8 cellular contexts compared by ENCODE assay signal in genomic region chr1:23567996-23568607, GRCh38. TPM values are rescaled to one million over a fixed set of nuclear protein-coding genes. Genes with fewer than 3 reads are reported as not detected.
A peak's percentile ranks its signal among the peaks of the same experiment; 100 is the strongest.
DNase-seq lines count a peak whose midpoint lies in the region; ATAC-seq and TF ChIP-seq lines count a peak whose summit lies in the region.

No MANE protein-coding gene starts in this region.

- no peaks in the 10 kb centered on the region for H3K9me3 Mint-ChIP-seq in activated naive CD4-positive, alpha-beta T cell treated with anti-CD3 and anti-CD28 coated beads, Interleukin-2, amount 10 ng/mL, durations not matched to agents 7 days and 5 days

- H3K4me1 ChIP-seq in duodenal mucosa (ENCODE audit: control insufficient read depth in 1 of 2, insufficient read depth in 2 of 2, low read length in 2 of 2) (peaks cover 15 to 16% of the 10 kb centered on the region in 2 donors), upper lobe of right lung (peaks cover 17% of the 10 kb centered on the region)

- peaks cover 19% of the 10 kb centered on the region for H3K4me1 Mint-ChIP-seq in activated naive CD4-positive, alpha-beta T cell treated with anti-CD3 and anti-CD28 coated beads, Interleukin-2, amount 10 ng/mL, durations not matched to agents 7 days and 5 days

- no peaks in the 10 kb centered on the region for H3K36me3 ChIP-seq in duodenal mucosa (ENCODE audit: control insufficient read depth in 1 of 2, insufficient read depth in 2 of 2, low read length in 2 of 2)
- H3K36me3 ChIP-seq in upper lobe of right lung = no peaks in the 10 kb centered on the region

- H3K27ac Mint-ChIP-seq in activated naive CD4-positive, alpha-beta T cell treated with anti-CD3 and anti-CD28 coated beads, Interleukin-2, amount 10 ng/mL, durations not matched to agents 7 days and 5 days = no peak overlapping the region

- H3K4me3 ChIP-seq in duodenal mucosa (ENCODE audit: low read depth in 1 of 2, low read length in 2 of 2) (peak overlapping the region; percentile 54 to 61), upper lobe of right lung (peak overlapping the region; percentile 56)

- CTCF ChIA-PET in activated naive CD4-positive, alpha-beta T cell treated with anti-CD3 and anti-CD28 coated beads, Interleukin-2, amount 10 ng/mL, durations not matched to agents 7 days and 5 days (lab: Charles Lee) = interaction anchor here (1.0 kb wide), 1 partner anchor 17 kb away, joined by 3 read pairs; no protein-coding TSS in a partner anchor

- peak; percentile 27 for DNase-seq in activated naive CD4-positive, alpha-beta T cell treated with anti-CD3 and anti-CD28 coated beads, Interleukin-2, amount 10 ng/mL, durations not matched to agents 7 days and 5 days
- DNase-seq in activated naive CD4-positive, alpha-beta T cell treated with Interleukin-2 at 50 U/mL for 16 hours = no peak
- DNase-seq in midbrain (lab: John Stamatoyannopoulos, UW) = peak; percentile 62
- DNase-seq in upper lobe of right lung = no peak
- DNase-seq in DMS114 treated with DMSO at 0.1 percent for 48 hours (lab: John Stamatoyannopoulos, UW; ENCODE audit: unreplicated experiment) = no peak
- no peak for DNase-seq in hepatic stellate cell (ENCODE audit: low spot score)

- no peak overlapping the region for H3K27ac ChIP-seq in duodenal mucosa (ENCODE audit: low read depth, low read length)
- H3K27ac ChIP-seq in upper lobe of right lung = peak overlapping the region; percentile 87

- peaks cover 96% of the 10 kb centered on the region for H3K27me3 Mint-ChIP-seq in activated naive CD4-positive, alpha-beta T cell treated with anti-CD3 and anti-CD28 coated beads, Interleukin-2, amount 10 ng/mL, durations not matched to agents 7 days and 5 days

- H3K9ac ChIP-seq in duodenal mucosa (ENCODE audit: low read depth in 1 of 2, low read length in 2 of 2) = no peak overlapping the region

- intact Hi-C loops in upper lobe of right lung (cut with DNase I) = no loop called here

- peaks cover 2% of the 10 kb centered on the region for H3K36me3 Mint-ChIP-seq in activated naive CD4-positive, alpha-beta T cell treated with anti-CD3 and anti-CD28 coated beads, Interleukin-2, amount 10 ng/mL, durations not matched to agents 7 days and 5 days

- no peaks in the 10 kb centered on the region for H3K9me3 ChIP-seq in duodenal mucosa (ENCODE audit: control insufficient read depth in 1 of 2, low read length in 2 of 2)
- H3K9me3 ChIP-seq in upper lobe of right lung = no peaks in the 10 kb centered on the region

- H3K27me3 ChIP-seq in duodenal mucosa (ENCODE audit: control insufficient read depth in 1 of 2, insufficient read depth in 2 of 2, low read length in 2 of 2) = no peaks in the 10 kb centered on the region
- H3K27me3 ChIP-seq in upper lobe of right lung = no peaks in the 10 kb centered on the region

- H3K4me3 Mint-ChIP-seq in activated naive CD4-positive, alpha-beta T cell treated with anti-CD3 and anti-CD28 coated beads, Interleukin-2, amount 10 ng/mL, durations not matched to agents 7 days and 5 days = peak overlapping the region; percentile 75

- TF ChIP-seq CTCF in upper lobe of right lung (IDR thresholded peaks at IDR 0.05) = no peak

- ATAC-seq in upper lobe of right lung (peak; percentile 60), HG02798 (IDR thresholded peaks at IDR 0.05; ENCODE audit: poor library complexity, unreplicated experiment) (no peak)

RNA-seq across cellular contexts. Expression of gene ID3, which starts 8.8 kb away (rescaled TPM):
- total RNA-seq in upper lobe of right lung = 242 TPM

RNA-seq across cellular contexts. Expression of gene E2F2, which starts 37.1 kb away (rescaled TPM):
- total RNA-seq in upper lobe of right lung = 0.32 TPM

Comparison
In these comparisons a context has a peak if more than half of its experiments do, and no peak if none do; other contexts are left out.
1. DNase-seq: peak in activated naive CD4-positive, alpha-beta T cell treated with anti-CD3 and anti-CD28 coated beads, Interleukin-2, amount 10 ng/mL, durations not matched to agents 7 days and 5 days (single experiment) and midbrain (single experiment); none in activated naive CD4-positive, alpha-beta T cell treated with Interleukin-2 at 50 U/mL for 16 hours (single experiment), upper lobe of right lung (single experiment), DMS114 treated with DMSO at 0.1 percent for 48 hours (single experiment) and hepatic stellate cell (single experiment).